19 cellular contexts compared by ENCODE assay signal in genomic region chr5:178348356-178349146, GRCh38.
A peak's percentile ranks its signal among the peaks of the same experiment; 100 is the strongest.
DNase-seq lines count a peak whose midpoint lies in the region; ATAC-seq and TF ChIP-seq lines count a peak whose summit lies in the region.
"Had no signal": no experiment of that assay in that cellular context is flagged by ENCODE, and none has a peak within 500 bp of the region (broad histone marks: within the 10 kb centered on the region; RNA-seq: fewer than 3 reads in every experiment).

No MANE protein-coding gene starts in this region.

- peak; percentile 34 for DNase-seq in AG08395 (ENCODE audit: low spot score)
- DNase-seq in RPMI7951 (ENCODE audit: low read depth), result peak; percentile 22
- no peak for DNase-seq in left lobe of liver (ENCODE audit: low spot score)
- DNase-seq in posterior vena cava (ENCODE audit: low spot score), result peak; percentile 52
- DNase-seq in globus pallidus (ENCODE audit: low spot score), result no peak
- DNase-seq in NCI-H2227 treated with DMSO at 0.1 percent for 48 hours (lab: John Stamatoyannopoulos, UW), result no peak
- no peak for DNase-seq in coronary artery (ENCODE audit: low spot score)
- DNase-seq: AML-193, Calu3, MG63, NCI-H1105, NCI-H1694 treated with DMSO at 0.1 percent for 48 hours, NCI-H82, SHP77 treated with DMSO at 0.1 percent for 48 hours had no signal

- ATAC-seq in left lobe of liver (peak; percentile 25), HG02840 (IDR thresholded peaks at IDR 0.05; ENCODE audit: low FRiP score, unreplicated experiment) (no peak)
- ATAC-seq: A549, HepG2, Panc1 had no signal

- no peak overlapping the region for H3K4me3 ChIP-seq in coronary artery
- H3K4me3 ChIP-seq: A549, MG63 had no signal

- no peak overlapping the region for H3K27ac ChIP-seq in coronary artery
- H3K27ac ChIP-seq: A549, KMS-11 had no signal

- intact Hi-C loops in posterior vena cava (cut with DNase I), result no loop called here

- no peak for TF ChIP-seq CTCF in coronary artery (IDR thresholded peaks at IDR 0.05)

Comparison
In these comparisons a context has a peak if more than half of its experiments do, and no peak if none do; other contexts are left out.
1. DNase-seq: peak in AG08395 (single experiment), RPMI7951 (single experiment) and posterior vena cava (single experiment); none in left lobe of liver (single experiment), globus pallidus (single experiment), NCI-H2227 treated with DMSO at 0.1 percent for 48 hours (single experiment) and coronary artery (single experiment).